9 cellular contexts compared by ENCODE assay signal in the genomic region with DNA sequence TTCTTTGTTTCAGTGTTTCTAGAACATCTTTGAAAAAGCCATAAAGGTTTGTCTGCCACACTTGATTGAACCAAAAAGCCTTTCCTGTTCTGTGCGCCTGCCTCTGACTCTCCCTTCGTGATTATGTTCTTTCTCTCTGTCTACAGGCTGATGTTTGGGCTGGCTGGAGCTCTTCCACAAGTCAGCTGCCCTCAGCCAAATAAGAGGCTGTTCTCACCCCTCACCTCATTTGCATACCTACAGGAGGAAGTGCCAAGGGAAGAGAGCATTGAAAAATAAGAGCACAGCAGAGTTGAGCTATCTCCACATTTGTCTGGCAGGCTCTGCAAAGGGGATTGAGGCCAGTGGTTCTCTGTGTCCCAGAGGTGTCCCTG. TPM values are rescaled to one million over a fixed set of nuclear protein-coding genes. Genes with fewer than 3 reads are reported as not detected.
DNase-seq lines count a peak whose midpoint lies in the region; ATAC-seq and TF ChIP-seq lines count a peak whose summit lies in the region.
"Had no signal": no experiment of that assay in that cellular context is flagged by ENCODE, and none has a peak within 500 bp of the region (broad histone marks: within the 10 kb centered on the region; RNA-seq: fewer than 3 reads in every experiment).

No MANE protein-coding gene starts in this region.

- no peaks in the 10 kb centered on the region for H3K27me3 Mint-ChIP-seq in glutamatergic neuron (ENCODE audit: unreplicated experiment)

- H3K9me3 ChIP-seq in KOPT-K1 (ENCODE audit: insufficient read depth, low read length, poor library complexity, severe bottlenecking): peaks cover 11% of the 10 kb centered on the region
- H3K9me3 ChIP-seq in effector memory CD4-positive, alpha-beta T cell (ENCODE audit: control insufficient read depth, low read length): no peaks in the 10 kb centered on the region

- no peaks in the 10 kb centered on the region for H3K27me3 ChIP-seq in effector memory CD4-positive, alpha-beta T cell (replicated peaks; ENCODE audit: control insufficient read depth, insufficient read depth, low read length, poor library complexity, severe bottlenecking)

- peaks cover 53% of the 10 kb centered on the region for H3K36me3 ChIP-seq in KOPT-K1 (ENCODE audit: insufficient read depth, low read length)
- peaks cover 15% of the 10 kb centered on the region for H3K36me3 ChIP-seq in effector memory CD4-positive, alpha-beta T cell (ENCODE audit: control insufficient read depth, insufficient read depth, low read length)

- H3K36me3 Mint-ChIP-seq in glutamatergic neuron (ENCODE audit: unreplicated experiment): peaks cover 4% of the 10 kb centered on the region

- no peak overlapping the region for H3K4me3 Mint-ChIP-seq in glutamatergic neuron (ENCODE audit: unreplicated experiment)

- peak overlapping the region; percentile 85 for H3K27ac ChIP-seq in KOPT-K1 (ENCODE audit: low read depth, low read length, poor library complexity, severe bottlenecking)
- peak overlapping the region; percentile 56 for H3K27ac ChIP-seq in effector memory CD4-positive, alpha-beta T cell (ENCODE audit: insufficient read depth, low read length, poor library complexity, severe bottlenecking)

- H3K4me3 ChIP-seq in effector memory CD4-positive, alpha-beta T cell (ENCODE audit: insufficient read depth, low read depth, low read length, poor library complexity, severe bottlenecking): peak overlapping the region; percentile 22

- peak; percentile 60 for ATAC-seq in GM18517 (IDR thresholded peaks at IDR 0.05; ENCODE audit: unreplicated experiment)
- peak; percentile 54 for ATAC-seq in GM21717 (IDR thresholded peaks at IDR 0.05; ENCODE audit: unreplicated experiment)
- ATAC-seq: Panc1 had no signal

- H3K4me1 Mint-ChIP-seq in glutamatergic neuron (ENCODE audit: low read depth, unreplicated experiment): no peaks in the 10 kb centered on the region

- peaks cover 57% of the 10 kb centered on the region for H3K4me1 ChIP-seq in effector memory CD4-positive, alpha-beta T cell (ENCODE audit: control insufficient read depth, insufficient read depth, low read length, poor library complexity, severe bottlenecking)

- no peak for DNase-seq in effector memory CD4-positive, alpha-beta T cell
- DNase-seq in superior temporal gyrus (ENCODE audit: extremely low spot score) (peak; percentile 28), glutamatergic neuron (no peak)
- no peak for DNase-seq in stimulated activated CD4-positive, alpha-beta T cell treated with anti-CD3 and anti-CD28 coated beads, Interleukin-4, amount 100 ng/mL, for 4 hours
- DNase-seq in stimulated activated CD4-positive, alpha-beta T cell treated with anti-CD3 and anti-CD28 coated beads, Interleukin-1b, Interleukin-23, amount 100 ng/mL, for 48 hours: no peak

- H3K27ac Mint-ChIP-seq in glutamatergic neuron (ENCODE audit: unreplicated experiment): no peak overlapping the region

- no peak for TF ChIP-seq CTCF in glutamatergic neuron (IDR thresholded peaks at IDR 0.05; ENCODE audit: partially characterized antibody, unreplicated experiment)

- H3K9me3 Mint-ChIP-seq in glutamatergic neuron (ENCODE audit: unreplicated experiment): peaks cover 2% of the 10 kb centered on the region

RNA-seq across cellular contexts. Expression of gene INPP5D, which starts 15.8 kb away (rescaled TPM):
- total RNA-seq in glutamatergic neuron (ENCODE audit: unreplicated experiment): 2.2 TPM

RNA-seq across cellular contexts. Expression of gene NEU2, which starts 43.5 kb away (rescaled TPM):
- not detected for total RNA-seq in glutamatergic neuron (ENCODE audit: unreplicated experiment)
